20 cellular contexts compared by ENCODE assay signal in genomic region chr22:48858121-48858520, GRCh38.
"Had no signal": no experiment of that assay in that cellular context is flagged by ENCODE, and none has a peak within 500 bp of the region (broad histone marks: within the 10 kb centered on the region; RNA-seq: fewer than 3 reads in every experiment).

No MANE protein-coding gene starts in this region.

- H3K4me1 Mint-ChIP-seq: nephron had no signal

- H3K9me3 ChIP-seq: gastrocnemius medialis, stomach, thoracic aorta, uterus had no signal

- H3K27ac Mint-ChIP-seq: naive B cell, nephron had no signal

- DNase-seq: cortex of kidney; effector CD8-positive, alpha-beta T cell; gastrocnemius medialis; glutamatergic neuron; left cardiac atrium; left ventricle myocardium superior; mesenchymal stem cell; naive B cell; small intestine; stimulated activated CD4-positive, alpha-beta T cell treated with anti-CD3 and anti-CD28 coated beads, Interleukin-12 subunit alpha, Interleukin-12 subunit beta, amount 100 ng/mL, for 4 hours; stimulated activated naive CD4-positive, alpha-beta T cell; stomach; substantia nigra; trophoblast cell; uterus had no signal

- H3K4me1 ChIP-seq: gastrocnemius medialis, stomach, uterus had no signal

- ATAC-seq: esophagus mucosa, gastrocnemius medialis, left cardiac atrium, left ventricle myocardium superior had no signal

- H3K27ac ChIP-seq: dorsolateral prefrontal cortex, gastrocnemius medialis, stomach, thoracic aorta, uterus had no signal

- H3K4me3 ChIP-seq: dorsolateral prefrontal cortex, gastrocnemius medialis, lung, stomach, thoracic aorta, uterus had no signal

- H3K9me3 Mint-ChIP-seq: nephron had no signal

- H3K27me3 ChIP-seq: dorsolateral prefrontal cortex, uterus had no signal

- H3K4me3 Mint-ChIP-seq: nephron had no signal

- H3K36me3 Mint-ChIP-seq: naive B cell had no signal

- H3K36me3 ChIP-seq: gastrocnemius medialis, stomach, thoracic aorta, uterus had no signal
